In the genomic region with DNA sequence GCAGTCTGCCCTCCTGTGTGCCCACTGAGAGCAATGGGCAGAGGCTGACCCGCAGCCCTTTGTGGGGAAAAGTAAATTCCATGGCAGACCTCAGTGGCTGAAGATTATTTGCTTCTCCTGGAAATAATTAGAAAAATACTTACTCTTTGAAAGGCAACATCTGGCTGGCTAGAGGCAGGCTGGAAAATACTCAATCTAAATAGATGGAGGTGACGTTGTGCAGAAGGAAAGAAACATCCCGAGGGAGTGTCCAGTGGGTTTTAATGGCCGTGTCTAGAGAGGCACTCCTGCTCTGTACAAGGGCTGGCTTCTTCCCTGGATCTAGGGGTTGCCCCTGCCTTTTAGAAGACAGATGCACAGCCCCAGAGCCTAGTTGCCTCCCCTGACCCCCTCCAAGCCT, we compare ENCODE assay signal across 1 cellular context.
TF ChIP-seq lines count a peak whose summit lies in the region.

No MANE protein-coding gene starts in this region.

TF ChIP-seq in GM23338, 12 proteins besides CTCF, POLR2A, EP300 and RAD21 (continued from another document):
- TF ChIP-seq JUNB (IDR thresholded peaks at IDR 0.05; ENCODE audit: unreplicated experiment) (no peak), ZNF114 (CRISPR knock-in tag; IDR thresholded peaks at IDR 0.05) (no peak)
